8 cellular contexts compared by ENCODE assay signal in the genomic region with DNA sequence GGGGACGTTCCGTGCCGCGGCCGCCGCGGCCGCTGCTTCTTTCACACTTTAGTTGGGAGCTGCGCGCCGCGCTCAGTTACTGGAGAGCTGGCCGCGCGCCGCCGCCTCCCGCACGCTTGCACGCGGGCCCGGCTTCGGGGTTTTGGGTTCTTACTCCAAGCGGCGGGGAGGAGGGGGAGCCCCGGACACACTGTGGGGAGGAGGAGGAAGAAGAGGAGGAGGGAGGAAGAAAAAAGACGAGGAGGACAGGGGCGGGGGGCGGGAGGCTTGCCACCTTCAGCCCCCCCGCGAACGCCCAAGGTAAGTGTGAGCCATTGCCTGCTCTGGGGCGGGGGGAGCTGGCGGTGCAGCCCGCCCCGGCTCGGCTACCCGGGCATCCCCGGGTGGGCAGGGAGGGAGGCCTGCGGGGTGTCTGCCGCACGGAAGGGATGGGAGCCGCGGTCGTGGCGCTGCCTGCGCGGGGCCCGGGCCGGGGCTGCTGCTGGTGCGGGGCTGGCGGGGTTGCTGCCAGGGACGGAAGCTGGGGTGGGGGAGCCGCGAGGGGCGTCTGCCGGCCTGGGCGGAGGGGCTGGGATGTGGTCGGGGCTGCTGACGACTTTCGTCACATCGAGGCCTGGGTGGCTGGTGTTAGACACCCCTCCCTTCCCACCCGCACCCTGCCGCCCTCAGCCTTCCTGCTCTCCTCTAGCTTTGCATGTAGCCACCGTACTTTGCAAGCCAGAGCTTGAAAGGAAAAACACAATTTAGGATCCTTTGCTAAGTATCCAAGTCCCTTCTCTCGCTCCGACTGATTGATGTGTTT. TPM values are rescaled to one million over a fixed set of nuclear protein-coding genes. Genes with fewer than 3 reads are reported as not detected.
DNase-seq lines count a peak whose midpoint lies in the region; ATAC-seq and TF ChIP-seq lines count a peak whose summit lies in the region.

No MANE protein-coding gene starts in this region.

- peak overlapping the region; percentile 74 to 86 for H3K27ac ChIP-seq in SK-N-SH (ENCODE audit: low read depth in 2 of 2, low read length in 1 of 2)

- H3K4me1 ChIP-seq in ES-I3 (ENCODE audit: insufficient read depth, low read length) (peaks cover 5% of the 10 kb centered on the region), SK-N-SH (ENCODE audit: control insufficient read depth in 1 of 2, insufficient read depth in 2 of 2, low read depth in 1 of 2, low read length in 1 of 2) (peaks cover 12 to 17% of the 10 kb centered on the region in 2 experiments; a peak in 3 of 4 replicates)

- TF ChIP-seq CTCF in SK-N-SH (IDR thresholded peaks at IDR 0.05), result no peak
- no peak for TF ChIP-seq CTCF in brain (conservative IDR thresholded peaks at IDR 0.05)

- peak overlapping the region; percentile 91 to 99 (median 95) for H3K27ac Mint-ChIP-seq in brain
- H3K27ac Mint-ChIP-seq in immature natural killer cell, result peak overlapping the region; percentile 98 to 100 (median 100)

- peak; percentile 79 for DNase-seq in SK-N-SH
- peak; percentile 95 to 96 (median 96) for DNase-seq in immature natural killer cell
- peak; percentile 11 for DNase-seq in stimulated activated CD4-positive, alpha-beta T cell treated with anti-CD3 and anti-CD28 coated beads, Interleukin-4, amount 100 ng/mL, for 1 hour
- DNase-seq in activated CD4-positive, CD25-positive, alpha-beta regulatory T cell (lab: John Stamatoyannopoulos, UW), result no peak

- H3K9me3 Mint-ChIP-seq in brain, result no peaks in the 10 kb centered on the region
- no peaks in the 10 kb centered on the region for H3K9me3 Mint-ChIP-seq in immature natural killer cell

- H3K4me3 Mint-ChIP-seq in brain (peak overlapping the region; percentile 93 to 98 (median 95)), immature natural killer cell (peak overlapping the region; percentile 94 to 99 (median 96))

- 0 out of 2 replicates have a peak, but pooled peaks have one; percentile 29 for TF ChIP-seq RAD21 in SK-N-SH (IDR thresholded peaks at IDR 0.05; ENCODE audit: low read length)

- no peaks in the 10 kb centered on the region for H3K36me3 ChIP-seq in ES-I3 (ENCODE audit: insufficient read depth, low read length)
- no peaks in the 10 kb centered on the region for H3K36me3 ChIP-seq in SK-N-SH (replicated peaks in 1 of 2; ENCODE audit: control insufficient read depth in 1 of 2, insufficient read depth in 2 of 2, low read length in 1 of 2)

- peaks cover 41% of the 10 kb centered on the region for H3K79me2 ChIP-seq in SK-N-SH (ENCODE audit: insufficient read depth)

- peaks cover 58% of the 10 kb centered on the region for H3K4me1 Mint-ChIP-seq in brain
- peaks cover 48 to 50% of the 10 kb centered on the region in 2 donors for H3K4me1 Mint-ChIP-seq in immature natural killer cell

- H3K9me3 ChIP-seq in ES-I3 (ENCODE audit: control insufficient read depth, insufficient read depth, low read length) (no peaks in the 10 kb centered on the region), SK-N-SH (no peaks in the 10 kb centered on the region)

- POLR2A ChIA-PET in SK-N-SH (lab: Yijun Ruan, JAX), result interaction anchor here (0.6 to 1.3 kb wide), 17 partner anchors 8 to 336 kb away, joined by 3 to 8 read pairs (median 4); a partner anchor contains a TSS

- H4K20me1 ChIP-seq in SK-N-SH (ENCODE audit: insufficient read depth), result no peaks in the 10 kb centered on the region

- peak overlapping the region; percentile 96 for H3K4me2 ChIP-seq in SK-N-SH

- H2AFZ ChIP-seq in SK-N-SH (ENCODE audit: low read depth), result peak overlapping the region; percentile 92

- H3K9me2 ChIP-seq in SK-N-SH, result no peaks in the 10 kb centered on the region

- peaks cover 11% of the 10 kb centered on the region for H3F3A ChIP-seq in SK-N-SH (replicated peaks; ENCODE audit: insufficient read depth)

- TF ChIP-seq EP300 in SK-N-SH (IDR thresholded peaks at IDR 0.05; ENCODE audit: borderline replicate concordance in 1 of 2, low read depth in 1 of 2, low read length in 1 of 2), result no peak

- H3K27me3 Mint-ChIP-seq in brain (peaks cover 17% of the 10 kb centered on the region), immature natural killer cell (ENCODE audit: low read depth in 3 of 3) (peaks cover 9 to 37% (median 33%) of the 10 kb centered on the region in 3 donors)

- no peaks in the 10 kb centered on the region for H3K27me3 ChIP-seq in SK-N-SH (ENCODE audit: insufficient read depth)

- CTCF ChIA-PET in SK-N-SH (lab: Yijun Ruan, JAX), result interaction anchor here (1.0 to 2.2 kb wide), 11 partner anchors 9 to 312 kb away, joined by 3 to 8 read pairs (median 5); no protein-coding TSS in a partner anchor

- ATAC-seq in HG02840 (IDR thresholded peaks at IDR 0.05; ENCODE audit: low FRiP score, unreplicated experiment) (peak; percentile 34), GM19324 (IDR thresholded peaks at IDR 0.05; ENCODE audit: low FRiP score, unreplicated experiment) (no peak)

- H3K36me3 Mint-ChIP-seq in brain, result no peaks in the 10 kb centered on the region
- H3K36me3 Mint-ChIP-seq in immature natural killer cell, result no peaks in the 10 kb centered on the region

- peak overlapping the region; percentile 90 to 93 for H3K4me3 ChIP-seq in SK-N-SH (ENCODE audit: low read depth in 2 of 2, low read length in 1 of 2)

- peak overlapping the region; percentile 88 for H3K9ac ChIP-seq in ES-I3 (ENCODE audit: low read depth, low read length)
- peak overlapping the region; percentile 84 for H3K9ac ChIP-seq in SK-N-SH

- under 1% methylated on average over 29 of the region's 67 CpGs for WGBS in SK-N-SH (ENCODE audit: low lambda C conversion rate)

TF ChIP-seq in SK-N-SH, 30 proteins besides CTCF, POLR2A, EP300 and RAD21:
- TF ChIP-seq TAF1 (IDR thresholded peaks at IDR 0.05; ENCODE audit: borderline replicate concordance, low read depth, low read length) (peak; percentile 47; the same call in 1 of the 2 replicates), RFX5 (IDR thresholded peaks at IDR 0.05; ENCODE audit: low read length) (no peak), POLR2AphosphoS5 (IDR thresholded peaks at IDR 0.05; ENCODE audit: low read depth, low read length) (peak; percentile 26; the same call in 1 of the 2 replicates)
- TF ChIP-seq, protein P1, sequence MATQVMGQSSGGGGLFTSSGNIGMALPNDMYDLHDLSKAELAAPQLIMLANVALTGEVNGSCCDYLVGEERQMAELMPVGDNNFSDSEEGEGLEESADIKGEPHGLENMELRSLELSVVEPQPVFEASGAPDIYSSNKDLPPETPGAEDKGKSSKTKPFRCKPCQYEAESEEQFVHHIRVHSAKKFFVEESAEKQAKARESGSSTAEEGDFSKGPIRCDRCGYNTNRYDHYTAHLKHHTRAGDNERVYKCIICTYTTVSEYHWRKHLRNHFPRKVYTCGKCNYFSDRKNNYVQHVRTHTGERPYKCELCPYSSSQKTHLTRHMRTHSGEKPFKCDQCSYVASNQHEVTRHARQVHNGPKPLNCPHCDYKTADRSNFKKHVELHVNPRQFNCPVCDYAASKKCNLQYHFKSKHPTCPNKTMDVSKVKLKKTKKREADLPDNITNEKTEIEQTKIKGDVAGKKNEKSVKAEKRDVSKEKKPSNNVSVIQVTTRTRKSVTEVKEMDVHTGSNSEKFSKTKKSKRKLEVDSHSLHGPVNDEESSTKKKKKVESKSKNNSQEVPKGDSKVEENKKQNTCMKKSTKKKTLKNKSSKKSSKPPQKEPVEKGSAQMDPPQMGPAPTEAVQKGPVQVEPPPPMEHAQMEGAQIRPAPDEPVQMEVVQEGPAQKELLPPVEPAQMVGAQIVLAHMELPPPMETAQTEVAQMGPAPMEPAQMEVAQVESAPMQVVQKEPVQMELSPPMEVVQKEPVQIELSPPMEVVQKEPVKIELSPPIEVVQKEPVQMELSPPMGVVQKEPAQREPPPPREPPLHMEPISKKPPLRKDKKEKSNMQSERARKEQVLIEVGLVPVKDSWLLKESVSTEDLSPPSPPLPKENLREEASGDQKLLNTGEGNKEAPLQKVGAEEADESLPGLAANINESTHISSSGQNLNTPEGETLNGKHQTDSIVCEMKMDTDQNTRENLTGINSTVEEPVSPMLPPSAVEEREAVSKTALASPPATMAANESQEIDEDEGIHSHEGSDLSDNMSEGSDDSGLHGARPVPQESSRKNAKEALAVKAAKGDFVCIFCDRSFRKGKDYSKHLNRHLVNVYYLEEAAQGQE (IDR thresholded peaks at IDR 0.05; ENCODE audit: low read depth, low read length), result 0 out of 2 replicates have a peak, but pooled peaks have one; percentile 9

RNA-seq across cellular contexts. Expression of a gene that starts 0.4 kb away (rescaled TPM):
- polyA plus RNA-seq in SK-N-SH (2012; rRNA removed) (4.8 and 6.6 TPM in 2 replicates), brain (ENCODE audit: insufficient read depth, low read depth, low replicate concordance) (32.7 TPM), immature natural killer cell (100 to 1,000 TPM; 119 to 149 (median 130) TPM)
- 8.6 and 11.5 TPM in 2 replicates for polyA plus RNA-seq in SK-N-SH (2012; cell fraction: cytosol; rRNA removed)
- polyA plus RNA-seq in SK-N-SH (2012; cell fraction: nucleus; rRNA removed), result 2.3 and 2.8 TPM in 2 replicates

Comparison
In these comparisons a context has a peak if more than half of its experiments do, and no peak if none do; other contexts are left out.
1. DNase-seq: peak in SK-N-SH (single experiment), immature natural killer cell (3 of 3) and stimulated activated CD4-positive, alpha-beta T cell treated with anti-CD3 and anti-CD28 coated beads, Interleukin-4, amount 100 ng/mL, for 1 hour (single experiment); none in activated CD4-positive, CD25-positive, alpha-beta regulatory T cell (0 of 4).